1 cellular context compared by ENCODE assay signal in genomic region chr22:50218996-50219727, GRCh38.
TF ChIP-seq lines count a peak whose summit lies in the region.

No MANE protein-coding gene starts in this region.

TF ChIP-seq in K562, 482 proteins besides CTCF, POLR2A, EP300 and RAD21 (continued from another document and continues in another):
- TF ChIP-seq TFAP4 (CRISPR knock-in tag; IDR thresholded peaks at IDR 0.05; ENCODE audit: borderline replicate concordance) = peak; percentile 32; the same call in 1 of the 2 replicates
- no peak for TF ChIP-seq HSF4 (CRISPR knock-in tag; IDR thresholded peaks at IDR 0.05; ENCODE audit: borderline replicate concordance)
- TF ChIP-seq PML (IDR thresholded peaks at IDR 0.05; ENCODE audit: low read length) = no peak
- TF ChIP-seq ZNF263 (CRISPR knock-in tag; IDR thresholded peaks at IDR 0.05; ENCODE audit: borderline replicate concordance) = 0 out of 2 replicates have a peak, but pooled peaks have one; percentile 53
- no peak for TF ChIP-seq ZMIZ1 (IDR thresholded peaks at IDR 0.05; ENCODE audit: low read depth in 2 of 2, low read length in 2 of 2)
- no peak for TF ChIP-seq ZNF41 (CRISPR knock-in tag; conservative IDR thresholded peaks at IDR 0.05)
- TF ChIP-seq CCAR2 (IDR thresholded peaks at IDR 0.05; ENCODE audit: low read depth, low read length) = no peak
- TF ChIP-seq TARDBP (IDR thresholded peaks at IDR 0.05) = no peak
- peak; percentile 71 for TF ChIP-seq NFIC (IDR thresholded peaks at IDR 0.05)
- no peak for TF ChIP-seq TSHZ1 (CRISPR knock-in tag; IDR thresholded peaks at IDR 0.05)
- peak; percentile 41; the same call in 1 of the 2 replicates for TF ChIP-seq RAD51 (IDR thresholded peaks at IDR 0.05; ENCODE audit: borderline replicate concordance, low read depth)
- no peak for TF ChIP-seq ZBTB1 (CRISPR knock-in tag; IDR thresholded peaks at IDR 0.05; ENCODE audit: borderline replicate concordance, low read depth)
- TF ChIP-seq ZFPM2 (CRISPR knock-in tag; IDR thresholded peaks at IDR 0.05) = no peak
- TF ChIP-seq NCOR1 (IDR thresholded peaks at IDR 0.05) = no peak
- TF ChIP-seq FOXK1 (CRISPR knock-in tag; IDR thresholded peaks at IDR 0.05; ENCODE audit: borderline replicate concordance) = no peak
- TF ChIP-seq POLR2B (IDR thresholded peaks at IDR 0.05; ENCODE audit: low read depth, partially characterized antibody) = no peak
- peak; percentile 96 for TF ChIP-seq MAX (CRISPR knock-in tag; IDR thresholded peaks at IDR 0.05)
- TF ChIP-seq DPF2 (IDR thresholded peaks at IDR 0.05) = no peak
- no peak for TF ChIP-seq PHTF2 (CRISPR knock-in tag; IDR thresholded peaks at IDR 0.05)
- TF ChIP-seq SREBF1 (IDR thresholded peaks at IDR 0.05; ENCODE audit: borderline replicate concordance, low read depth, low read length) = no peak
- TF ChIP-seq CXXC5 (CRISPR knock-in tag; IDR thresholded peaks at IDR 0.05) = no peak
- TF ChIP-seq TAF7 (tag; IDR thresholded peaks at IDR 0.05) = no peak
- no peak for TF ChIP-seq SLC30A9 (CRISPR knock-in tag; IDR thresholded peaks at IDR 0.05)
- no peak for TF ChIP-seq ZFX (CRISPR knock-in tag; IDR thresholded peaks at IDR 0.05)
- TF ChIP-seq BCLAF1 (IDR thresholded peaks at IDR 0.05; ENCODE audit: borderline replicate concordance in 1 of 2, control insufficient read depth in 1 of 2, low read depth in 2 of 2, low read length in 1 of 2) = no peak
- no peak for TF ChIP-seq LARP7 (IDR thresholded peaks at IDR 0.05)
- TF ChIP-seq HNRNPL (IDR thresholded peaks at IDR 0.05; ENCODE audit: low read depth, low read length) = 0 out of 2 replicates have a peak, but pooled peaks have one; percentile 24
- no peak for TF ChIP-seq ZNF780A (CRISPR knock-in tag; IDR thresholded peaks at IDR 0.05)
- peak; percentile 88 to 90 for TF ChIP-seq MNT (conservative IDR thresholded peaks at IDR 0.05)
- no peak for TF ChIP-seq ZNF785 (CRISPR knock-in tag; IDR thresholded peaks at IDR 0.05)
- peak; percentile 97 for TF ChIP-seq BHLHE40 (IDR thresholded peaks at IDR 0.05; ENCODE audit: low read length)
- no peak for TF ChIP-seq ZNF384 (IDR thresholded peaks at IDR 0.05; ENCODE audit: low read depth, low read length)
- TF ChIP-seq HIVEP1 (CRISPR knock-in tag; IDR thresholded peaks at IDR 0.05) = no peak
- peak; percentile 31 for TF ChIP-seq TAF9B (IDR thresholded peaks at IDR 0.05; ENCODE audit: partially characterized antibody)
- TF ChIP-seq SMAD1 (IDR thresholded peaks at IDR 0.05; ENCODE audit: low read depth, low read length, partially characterized antibody) = no peak
- TF ChIP-seq L3MBTL2 (IDR thresholded peaks at IDR 0.05) = peak; percentile 78
- TF ChIP-seq RBM22 (IDR thresholded peaks at IDR 0.05; ENCODE audit: low read depth, low read length, poor library complexity, severe bottlenecking) = peak; percentile 30
- no peak for TF ChIP-seq ESRRB (CRISPR knock-in tag; IDR thresholded peaks at IDR 0.05; ENCODE audit: borderline replicate concordance)
- TF ChIP-seq CCNT2 (IDR thresholded peaks at IDR 0.05; ENCODE audit: borderline replicate concordance, extremely low read depth, insufficient read length, low read depth, low read length) = peak; percentile 35
- no peak for TF ChIP-seq ZNF77 (CRISPR knock-in tag; IDR thresholded peaks at IDR 0.05)
- TF ChIP-seq CSDE1 (IDR thresholded peaks at IDR 0.05) = no peak
- no peak for TF ChIP-seq NONO (IDR thresholded peaks at IDR 0.05; ENCODE audit: low read depth in 2 of 2, low read length in 1 of 2)
- TF ChIP-seq ATF7 (IDR thresholded peaks at IDR 0.05) = 0 out of 2 replicates have a peak, but pooled peaks have one; percentile 14
- TF ChIP-seq PREB (CRISPR knock-in tag; IDR thresholded peaks at IDR 0.05) = no peak
- no peak for TF ChIP-seq ZNF639 (CRISPR knock-in tag; conservative IDR thresholded peaks at IDR 0.05 in 1 of 2, IDR thresholded peaks at IDR 0.05 in 1 of 2)
- peak; percentile 47 to 69 for TF ChIP-seq E2F6 (IDR thresholded peaks at IDR 0.05; ENCODE audit: borderline replicate concordance in 1 of 2, extremely low read depth in 1 of 2, insufficient read depth in 1 of 2, insufficient read length in 1 of 2, low read depth in 1 of 2, low read length in 1 of 2, poor library complexity in 1 of 2, severe bottlenecking in 1 of 2)
- TF ChIP-seq ZNF277 (CRISPR knock-in tag; IDR thresholded peaks at IDR 0.05; ENCODE audit: borderline replicate concordance) = no peak
